ENCODE assay signal across 25 cellular contexts in genomic region chr7:11675163-11675562, GRCh38.
"Had no signal": no experiment of that assay in that cellular context is flagged by ENCODE, and none has a peak within 500 bp of the region (broad histone marks: within the 10 kb centered on the region; RNA-seq: fewer than 3 reads in every experiment).

No MANE protein-coding gene starts in this region.

- DNase-seq: stimulated activated CD4-positive, alpha-beta T cell treated with anti-CD3 and anti-CD28 coated beads, Interleukin-2, amount 100 ng/mL, for 48 hours; stimulated activated CD4-positive, alpha-beta T cell treated with anti-CD3 and anti-CD28 coated beads, Interleukin-4, amount 100 ng/mL, for 1 hour; stimulated activated CD4-positive, alpha-beta T cell treated with anti-CD3 and anti-CD28 coated beads, Interleukin-4, amount 100 ng/mL, for 24 hours; stimulated activated CD4-positive, alpha-beta T cell treated with anti-CD3 and anti-CD28 coated beads, Interleukin-4, amount 100 ng/mL, for 4 hours; stimulated activated CD8-positive, alpha-beta memory T cell treated with anti-CD3 and anti-CD28 coated beads, Interleukin-4, amount 100 ng/mL, for 48 hours; stimulated activated naive B cell treated with anti-CD40 and anti-IgM and Interleukin-4, amounts not matched to agents 10 μg/mL and 1 μg/mL and 100 μg/mL, for 72 hours; stimulated activated naive CD4-positive, alpha-beta T cell; stimulated activated naive CD4-positive, alpha-beta T cell treated with Interleukin-2 at 50 U/mL for 16 hours; stimulated activated naive CD8-positive, alpha-beta T cell treated with anti-CD3 and anti-CD28 coated beads, Interleukin-15, amount 100 ng/mL, for 72 hours; stimulated activated naive CD8-positive, alpha-beta T cell treated with anti-CD3 and anti-CD28 coated beads, Interleukin-15, Interleukin-2, amounts not matched to agents 100 U/mL and 50 U/mL, for 24 hours; stomach; substantia nigra; testis; thyroid gland; tibial artery; transverse colon; trophoblast cell; upper lobe of left lung; uterus had no signal

- H3K4me3 ChIP-seq: stomach, suprapubic skin, testis, thoracic aorta, thyroid gland, tibial artery, tibial nerve, transverse colon, upper lobe of left lung, uterus, vagina had no signal

- H3K27me3 ChIP-seq: stomach, suprapubic skin, testis, thyroid gland, tibial artery, tibial nerve, transverse colon, upper lobe of left lung, uterus, vagina had no signal

- H3K4me1 ChIP-seq: stomach, suprapubic skin, testis, thyroid gland, tibial artery, tibial nerve, transverse colon, upper lobe of left lung, uterus, vagina had no signal

- H3K9me3 ChIP-seq: testis, thoracic aorta, thyroid gland, uterus, vagina had no signal

- H3K36me3 ChIP-seq: stomach, suprapubic skin, thoracic aorta, thyroid gland, tibial artery, transverse colon, upper lobe of left lung, uterus, vagina had no signal

- ATAC-seq: stimulated activated effector memory CD8-positive, alpha-beta T cell treated with anti-CD3 and anti-CD28 coated beads, Interleukin-12 subunit alpha, Interleukin-12 subunit beta, amount 100 ng/mL, for 72 hours; stimulated activated memory B cell treated with anti-CD40 and anti-IgM and Interleukin-4, amounts not matched to agents 10 μg/mL and 1 μg/mL and 100 μg/mL, for 72 hours; stimulated activated naive B cell treated with anti-CD40 and anti-IgM and Interleukin-4, amounts not matched to agents 10 μg/mL and 1 μg/mL and 100 μg/mL, for 72 hours; stimulated activated naive CD8-positive, alpha-beta T cell treated with anti-CD3 and anti-CD28 coated beads, Interleukin-15, amount 100 ng/mL, for 72 hours; stimulated activated naive CD8-positive, alpha-beta T cell treated with anti-CD3 and anti-CD28 coated beads, Interleukin-15, Interleukin-2, amounts not matched to agents 100 U/mL and 50 U/mL, for 24 hours had no signal

- H3K27ac ChIP-seq: stomach, suprapubic skin, testis, thoracic aorta, thyroid gland, tibial artery, tibial nerve, transverse colon, upper lobe of left lung, uterus, vagina had no signal
